In the genomic region with DNA sequence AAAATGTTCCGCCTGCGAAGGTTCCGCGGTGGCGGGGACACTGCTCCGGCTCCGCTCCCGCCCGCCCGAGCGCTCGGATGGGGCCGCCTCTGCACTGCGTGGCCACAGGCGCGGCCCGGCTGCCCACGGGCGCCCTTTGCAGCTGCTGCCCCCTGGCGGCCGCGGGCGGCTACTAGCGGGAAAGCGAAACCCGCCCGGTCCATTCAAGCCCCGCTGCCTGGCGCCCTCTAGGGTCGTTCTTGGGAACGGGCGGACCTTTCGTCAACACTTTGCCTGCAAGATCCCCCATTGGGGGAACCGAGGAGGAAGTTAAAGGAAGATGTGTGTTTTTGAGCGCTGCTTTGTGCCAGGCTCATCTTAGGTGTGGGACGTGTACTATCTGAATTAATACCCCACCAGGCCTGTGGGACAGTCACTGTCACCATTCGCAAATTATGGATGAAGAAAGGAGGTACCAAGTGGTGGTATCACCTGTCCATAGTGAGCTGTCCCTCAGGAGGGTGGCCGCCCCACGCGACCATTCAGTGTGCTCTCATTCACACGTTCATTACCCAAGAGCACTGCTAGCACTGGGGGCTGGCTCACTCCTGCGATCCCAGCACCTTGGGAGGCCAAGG, we compare ENCODE assay signal across 8 cellular contexts. TPM values are rescaled to one million over a fixed set of nuclear protein-coding genes. Genes with fewer than 3 reads are reported as not detected.
A peak's percentile ranks its signal among the peaks of the same experiment; 100 is the strongest.
DNase-seq lines count a peak whose midpoint lies in the region; ATAC-seq and TF ChIP-seq lines count a peak whose summit lies in the region.

No MANE protein-coding gene starts in this region.

- H3K9me3 ChIP-seq in lung (ENCODE audit: control insufficient read depth in 2 of 2, insufficient read depth in 1 of 2, low read length in 1 of 2) = no peaks in the 10 kb centered on the region

- POLR2A ChIA-PET in activated CD4-positive, alpha-beta memory T cell treated with anti-CD3 and anti-CD28 coated beads for 36 hours (lab: Charles Lee) = interaction anchor here (0.7 to 1.9 kb wide), 7 partner anchors 14 to 79 kb away, joined by 3 to 6 read pairs (median 5); a partner anchor contains a TSS

- peaks cover 9% of the 10 kb centered on the region for H3K27me3 Mint-ChIP-seq in activated CD4-positive, alpha-beta memory T cell treated with anti-CD3 and anti-CD28 coated beads for 36 hours
- H3K27me3 Mint-ChIP-seq in dendritic cell treated with granulocyte-macrophage colony-stimulating factor and Interleukin-4, amounts not matched to agents 40 ng/mL and 50 ng/mL, for 4 days = peaks cover 13% of the 10 kb centered on the region

- peaks cover 2% of the 10 kb centered on the region for H3K36me3 Mint-ChIP-seq in activated CD4-positive, alpha-beta memory T cell treated with anti-CD3 and anti-CD28 coated beads for 36 hours
- peaks cover 40% of the 10 kb centered on the region for H3K36me3 Mint-ChIP-seq in dendritic cell treated with granulocyte-macrophage colony-stimulating factor and Interleukin-4, amounts not matched to agents 40 ng/mL and 50 ng/mL, for 4 days (ENCODE audit: low read depth)

- H3K4me3 ChIP-seq in HL-60 (replicated peaks; ENCODE audit: insufficient read depth, low read length) = no peak overlapping the region
- H3K4me3 ChIP-seq in lung = no peak overlapping the region

- CTCF ChIA-PET in activated CD4-positive, alpha-beta memory T cell treated with anti-CD3 and anti-CD28 coated beads for 36 hours (lab: Charles Lee) = interaction anchor here (0.7 to 5.5 kb wide), 34 partner anchors 8 to 151 kb away, joined by 3 to 108 read pairs (median 6); a partner anchor contains a TSS

- H3K9me3 Mint-ChIP-seq in activated CD4-positive, alpha-beta memory T cell treated with anti-CD3 and anti-CD28 coated beads for 36 hours = no peaks in the 10 kb centered on the region
- H3K9me3 Mint-ChIP-seq in dendritic cell treated with granulocyte-macrophage colony-stimulating factor and Interleukin-4, amounts not matched to agents 40 ng/mL and 50 ng/mL, for 4 days = no peaks in the 10 kb centered on the region

- 6% methylated on average over 42 of the region's 42 CpGs for WGBS in lung, 2 donors

- H3K4me1 Mint-ChIP-seq in activated CD4-positive, alpha-beta memory T cell treated with anti-CD3 and anti-CD28 coated beads for 36 hours (ENCODE audit: low read depth) = peaks cover 15% of the 10 kb centered on the region
- peaks cover 46% of the 10 kb centered on the region for H3K4me1 Mint-ChIP-seq in dendritic cell treated with granulocyte-macrophage colony-stimulating factor and Interleukin-4, amounts not matched to agents 40 ng/mL and 50 ng/mL, for 4 days (ENCODE audit: low read depth)

- DNase-seq in AG09319 (ENCODE audit: extremely low read depth, low read depth) (peak; percentile 43), HL-60 (ENCODE audit: low read depth in 1 of 2, low spot score in 1 of 2) (peak; percentile 77 to 94), NK-92 (lab: John Stamatoyannopoulos, UW; ENCODE audit: unreplicated experiment) (peak; percentile 24), lung (ENCODE audit: low spot score) (peak; percentile 92)
- peak; percentile 94 for DNase-seq in activated CD4-positive, alpha-beta memory T cell treated with anti-CD3 and anti-CD28 coated beads for 36 hours
- DNase-seq in stimulated activated CD8-positive, alpha-beta memory T cell treated with anti-CD3 and anti-CD28 coated beads, Interleukin-15, amount 100 ng/mL, for 1 hour (ENCODE audit: low read depth) = peak; percentile 91

- H3K27ac Mint-ChIP-seq in activated CD4-positive, alpha-beta memory T cell treated with anti-CD3 and anti-CD28 coated beads for 36 hours = peak overlapping the region; percentile 23
- H3K27ac Mint-ChIP-seq in dendritic cell treated with granulocyte-macrophage colony-stimulating factor and Interleukin-4, amounts not matched to agents 40 ng/mL and 50 ng/mL, for 4 days = no peak overlapping the region

- peaks cover 0 to 4% of the 10 kb centered on the region in 2 donors for H3K36me3 ChIP-seq in lung (ENCODE audit: control insufficient read depth in 2 of 2, insufficient read depth in 2 of 2, low read length in 2 of 2)

- no peak overlapping the region for H3K4me3 Mint-ChIP-seq in activated CD4-positive, alpha-beta memory T cell treated with anti-CD3 and anti-CD28 coated beads for 36 hours
- peak overlapping the region; percentile 6 for H3K4me3 Mint-ChIP-seq in dendritic cell treated with granulocyte-macrophage colony-stimulating factor and Interleukin-4, amounts not matched to agents 40 ng/mL and 50 ng/mL, for 4 days

- peak; percentile 49 for TF ChIP-seq POLR2A in GM19193 (IDR thresholded peaks at IDR 0.05; ENCODE audit: extremely low read depth, insufficient read depth, insufficient read length)

- intact Hi-C loops in activated CD4-positive, alpha-beta memory T cell treated with anti-CD3 and anti-CD28 coated beads for 36 hours (cut with micrococcal nuclease) = loop anchor here (1.0 kb wide), 3 partner anchors 25 to 70 kb away; a partner anchor contains a TSS
- intact Hi-C loops in dendritic cell treated with granulocyte-macrophage colony-stimulating factor and Interleukin-4, amounts not matched to agents 40 ng/mL and 50 ng/mL, for 4 days (cut with micrococcal nuclease) = loop anchor here (1.0 to 5.0 kb wide), 3 partner anchors 34 to 70 kb away; no protein-coding TSS in a partner anchor

- peaks cover 0 to 4% of the 10 kb centered on the region in 2 donors for H3K4me1 ChIP-seq in lung (ENCODE audit: control insufficient read depth in 2 of 2, insufficient read depth in 2 of 2, low read length in 2 of 2)

- ATAC-seq in lung (ENCODE audit: insufficient read depth, low FRiP score) = peak; percentile 92

- TF ChIP-seq CTCF in AG09319 (IDR thresholded peaks at IDR 0.05; ENCODE audit: low read depth, low read length) (peak; percentile 90), HL-60 (IDR thresholded peaks at IDR 0.05; ENCODE audit: insufficient read depth, low read length) (peak; percentile 91), lung (IDR thresholded peaks at IDR 0.05; ENCODE audit: control extremely low read depth, extremely low read depth) (peak; percentile 100)

- H3K27me3 ChIP-seq in HL-60 (ENCODE audit: insufficient read depth, poor library complexity, severe bottlenecking) = no peaks in the 10 kb centered on the region
- no peaks in the 10 kb centered on the region for H3K27me3 ChIP-seq in lung (ENCODE audit: control insufficient read depth, insufficient read depth)

- H3K27ac ChIP-seq in HL-60 (replicated peaks) (no peak overlapping the region), lung (ENCODE audit: low read depth in 1 of 2, low read length in 1 of 2) (no peak overlapping the region)

RNA-seq across cellular contexts. Expression of a gene that starts 19.4 kb away (rescaled TPM):
- total RNA-seq in activated CD4-positive, alpha-beta memory T cell treated with anti-CD3 and anti-CD28 coated beads for 36 hours = 10 to 100 TPM; 33.4 to 34.2 TPM
- total RNA-seq in lung = 1 to 10 TPM; 4.4 to 6.9 TPM
- polyA plus RNA-seq in lung = 10 to 100 TPM in 1 of 2 donors, 1 to 10 TPM in 1; 2.3 to 19.5 TPM

RNA-seq across cellular contexts. Expression of a gene that starts 24.9 kb away (rescaled TPM):
- total RNA-seq in activated CD4-positive, alpha-beta memory T cell treated with anti-CD3 and anti-CD28 coated beads for 36 hours = 10 to 100 TPM; 63.4 to 69.1 TPM
- total RNA-seq in lung = 1 to 10 TPM; 7.5 to 8.4 TPM
- 1 to 10 TPM; 8.0 to 9.8 TPM for polyA plus RNA-seq in lung

Comparison
In these comparisons a context has a peak if more than half of its experiments do, and no peak if none do; other contexts are left out.
1. DNase-seq: peak in every context shown above with its lines; median percentile 94 in activated CD4-positive, alpha-beta memory T cell treated with anti-CD3 and anti-CD28 coated beads for 36 hours; 92 in lung; 91 in stimulated activated CD8-positive, alpha-beta memory T cell treated with anti-CD3 and anti-CD28 coated beads, Interleukin-15, amount 100 ng/mL, for 1 hour; 86 in HL-60; 43 in AG09319; 24 in NK-92.
2. RNA of a gene that starts 19.4 kb away (total RNA-seq): 33.4 to 34.2 TPM in activated CD4-positive, alpha-beta memory T cell treated with anti-CD3 and anti-CD28 coated beads for 36 hours; 4.4 to 6.9 TPM in lung; every median in the first group is over 4 times any median in the second.
3. RNA of a gene that starts 24.9 kb away (total RNA-seq): 63.4 to 69.1 TPM in activated CD4-positive, alpha-beta memory T cell treated with anti-CD3 and anti-CD28 coated beads for 36 hours; 7.5 to 8.4 TPM in lung; every median in the first group is over 4 times any median in the second.
4. Peak in every context shown above with its lines, with median percentiles within 50 percentile points of each other: CTCF ChIP-seq.